18 cellular contexts compared by ENCODE assay signal in genomic region chr18:12397254-12397653, GRCh38.
"Had no signal": no experiment of that assay in that cellular context is flagged by ENCODE, and none has a peak within 500 bp of the region (broad histone marks: within the 10 kb centered on the region; RNA-seq: fewer than 3 reads in every experiment).

No MANE protein-coding gene starts in this region.

- H3K36me3 ChIP-seq: breast epithelium had no signal

- H3K27ac ChIP-seq: breast epithelium had no signal

- H3K27me3 ChIP-seq: breast epithelium had no signal

- H3K9me3 ChIP-seq: breast epithelium had no signal

- H3K4me3 ChIP-seq: breast epithelium had no signal

- H3K9me3 Mint-ChIP-seq: activated B cell treated with CpG ODN at 0.5 μM for 24 hours; activated CD4-positive, alpha-beta memory T cell treated with anti-CD3 and anti-CD28 coated beads, Interleukin-2, amount 10 ng/mL, durations not matched to agents 7 days and 5 days; activated CD4-positive, alpha-beta T cell treated with anti-CD3 and anti-CD28 coated beads, Interleukin-2, amount 10 ng/mL, durations not matched to agents 7 days and 5 days; activated T-cell treated with anti-CD3 and anti-CD28 coated beads, Interleukin-2, amount 50 U/mL, for 72 hours; activated T-helper 2 cell treated with anti-CD3 and anti-CD28 coated beads, Interferon-gamma antibody, Interleukin-2, Interleukin-4, amounts not matched to agents 10 μg/mL and 5 μg/mL and 100 μg/mL, durations not matched to agents 14 hours and 24 hours and 36 hours; T-cell had no signal

- H3K27ac Mint-ChIP-seq: activated B cell treated with CpG ODN at 0.5 μM for 24 hours; activated CD4-positive, alpha-beta memory T cell treated with anti-CD3 and anti-CD28 coated beads, Interleukin-2, amount 10 ng/mL, durations not matched to agents 7 days and 5 days; activated CD4-positive, alpha-beta T cell treated with anti-CD3 and anti-CD28 coated beads, Interleukin-2, amount 10 ng/mL, durations not matched to agents 7 days and 5 days; activated T-cell treated with anti-CD3 and anti-CD28 coated beads, Interleukin-2, amount 50 U/mL, for 72 hours; activated T-helper 2 cell treated with anti-CD3 and anti-CD28 coated beads, Interferon-gamma antibody, Interleukin-2, Interleukin-4, amounts not matched to agents 10 μg/mL and 5 μg/mL and 100 μg/mL, durations not matched to agents 14 hours and 24 hours and 36 hours; T-cell had no signal

- H3K4me1 ChIP-seq: breast epithelium had no signal

- H3K4me3 Mint-ChIP-seq: activated B cell treated with CpG ODN at 0.5 μM for 24 hours; activated CD4-positive, alpha-beta memory T cell treated with anti-CD3 and anti-CD28 coated beads, Interleukin-2, amount 10 ng/mL, durations not matched to agents 7 days and 5 days; activated CD4-positive, alpha-beta T cell treated with anti-CD3 and anti-CD28 coated beads, Interleukin-2, amount 10 ng/mL, durations not matched to agents 7 days and 5 days; activated T-cell treated with anti-CD3 and anti-CD28 coated beads, Interleukin-2, amount 50 U/mL, for 72 hours; T-cell had no signal

- H3K36me3 Mint-ChIP-seq: T-cell had no signal

- DNase-seq: activated B cell treated with CpG ODN at 0.5 μM for 24 hours; activated CD4-positive, alpha-beta memory T cell treated with anti-CD3 and anti-CD28 coated beads, Interleukin-2, amount 10 ng/mL, durations not matched to agents 7 days and 5 days; activated CD4-positive, alpha-beta T cell treated with anti-CD3 and anti-CD28 coated beads, Interleukin-2, amount 10 ng/mL, durations not matched to agents 7 days and 5 days; activated gamma-delta T cell treated with Interleukin-2 at 50 U/mL for 16 hours; activated naive CD4-positive, alpha-beta T cell treated with anti-CD3 and anti-CD28 coated beads, Interleukin-2, amount 50 U/mL, for 16 hours; activated T-cell treated with anti-CD3 and anti-CD28 coated beads for 4 hours; activated T-cell treated with anti-CD3 and anti-CD28 coated beads, Interleukin-2, amount 50 U/mL, for 72 hours; central memory CD4-positive, alpha-beta T cell; Karpas-422; MM.1S; NCI-H1694 treated with DMSO at 0.1 percent for 48 hours; NCI-H510A; NCI-H526 treated with DMSO at 0.1 percent for 48 hours; T-cell; T-helper 2 cell; T1000 had no signal

- H3K4me1 Mint-ChIP-seq: activated B cell treated with CpG ODN at 0.5 μM for 24 hours; activated CD4-positive, alpha-beta T cell treated with anti-CD3 and anti-CD28 coated beads, Interleukin-2, amount 10 ng/mL, durations not matched to agents 7 days and 5 days; T-cell had no signal

- ATAC-seq: activated T-cell treated with anti-CD3 and anti-CD28 coated beads, Interleukin-2, amount 50 U/mL, for 72 hours; T-cell had no signal
